In the genomic region with DNA sequence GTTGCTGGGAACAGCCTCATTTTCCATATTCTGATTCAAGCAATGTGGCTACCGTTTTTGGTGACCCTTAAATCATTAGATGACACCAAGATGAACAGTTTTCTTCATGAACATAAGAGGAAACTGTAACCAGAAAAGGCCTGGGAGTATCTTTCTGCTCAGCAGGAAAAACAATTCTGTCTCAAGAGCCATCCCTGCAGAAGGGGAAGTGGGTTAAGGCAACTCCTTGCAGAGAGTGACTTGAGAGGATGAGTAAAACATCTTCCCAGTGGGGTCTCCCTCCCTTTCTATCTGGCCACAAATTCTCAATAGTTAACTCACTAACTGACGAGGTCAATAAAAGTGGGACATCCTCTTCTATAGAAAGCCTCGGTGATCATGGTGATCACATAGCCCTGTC, we compare ENCODE assay signal across 14 cellular contexts.
"Had no signal": no experiment of that assay in that cellular context is flagged by ENCODE, and none has a peak within 500 bp of the region (broad histone marks: within the 10 kb centered on the region; RNA-seq: fewer than 3 reads in every experiment).

No MANE protein-coding gene starts in this region.

- H3K27me3 ChIP-seq: cardiac muscle cell, gastrocnemius medialis, ovary had no signal

- DNase-seq: activated CD4-positive, alpha-beta memory T cell treated with anti-CD3 and anti-CD28 coated beads for 36 hours; activated CD4-positive, alpha-beta T cell treated with anti-CD3 and anti-CD28 coated beads for 36 hours; activated CD8-positive, alpha-beta memory T cell treated with anti-CD3 and anti-CD28 coated beads, Interleukin-2, amount 10 ng/mL, durations not matched to agents 7 days and 5 days; activated effector memory CD4-positive, alpha-beta T cell treated with Interleukin-2 at 50 U/mL for 16 hours; activated T-cell treated with anti-CD3 and anti-CD28 coated beads, Interleukin-2, amount 50 U/mL, for 4 hours; endodermal cell; gastrocnemius medialis; left colon; lower lobe of right lung; ovary; stimulated activated CD4-positive, alpha-beta T cell treated with anti-CD3 and anti-CD28 coated beads, Interleukin-1b, Interleukin-23, amount 100 ng/mL, for 48 hours; stimulated activated naive CD8-positive, alpha-beta T cell treated with anti-CD3 and anti-CD28 coated beads, Interleukin-15, amount 100 ng/mL, for 72 hours had no signal

- H3K4me1 ChIP-seq: gastrocnemius medialis, lower lobe of right lung had no signal

- H3K4me3 ChIP-seq: cardiac muscle cell, dorsolateral prefrontal cortex, gastrocnemius medialis, lower lobe of right lung, ovary had no signal

- H3K36me3 ChIP-seq: cardiac muscle cell, gastrocnemius medialis, lower lobe of right lung, ovary had no signal

- H3K27ac ChIP-seq: cardiac muscle cell, dorsolateral prefrontal cortex, gastrocnemius medialis, lower lobe of right lung, ovary had no signal

- H3K9me3 ChIP-seq: gastrocnemius medialis, lower lobe of right lung, ovary had no signal
